Comparison of ENCODE assay signal across 14 cellular contexts in genomic region chr14:66974397-66975025, GRCh38.
DNase-seq lines count a peak whose midpoint lies in the region; ATAC-seq, FAIRE-seq and TF ChIP-seq lines count a peak whose summit lies in the region.
"Had no signal": no experiment of that assay in that cellular context is flagged by ENCODE, and none has a peak within 500 bp of the region (broad histone marks: within the 10 kb centered on the region; RNA-seq: fewer than 3 reads in every experiment).

No MANE protein-coding gene starts in this region.

- no peak overlapping the region for H3K4me3 ChIP-seq in fibroblast of villous mesenchyme (ENCODE audit: low read depth, low read length)
- no peak overlapping the region for H3K4me3 ChIP-seq in small intestine (ENCODE audit: low read depth in 1 of 2, low read length in 2 of 2)
- H3K4me3 ChIP-seq in stomach = no peak overlapping the region

- H3K4me1 ChIP-seq in small intestine (ENCODE audit: control insufficient read depth in 2 of 2, insufficient read depth in 1 of 2, low read depth in 1 of 2, low read length in 1 of 2) (no peaks in the 10 kb centered on the region), stomach (no peaks in the 10 kb centered on the region)

- H3K27me3 ChIP-seq in small intestine (ENCODE audit: control insufficient read depth in 2 of 2, insufficient read depth in 2 of 2, low read length in 2 of 2) (no peaks in the 10 kb centered on the region), stomach (no peaks in the 10 kb centered on the region)

- no peak for TF ChIP-seq EP300 in stomach (IDR thresholded peaks at IDR 0.05)

- ATAC-seq in GM18861 (IDR thresholded peaks at IDR 0.05; ENCODE audit: unreplicated experiment) = no peak
- ATAC-seq: activated T-helper 17 cell treated with anti-CD3 and anti-CD28 coated beads, Interleukin-2, amount 50 U/mL, for 72 hours; CD8-positive, alpha-beta T cell had no signal

- FAIRE-seq in TTC549 (lab: Jason Lieb, UNC) (peak; percentile 46), small intestine (lab: Jason Lieb, UNC) (peak; percentile 70), GM19239 (lab: Jason Lieb, UNC) (no peak)

- DNase-seq in HPDE6-E6E7 (ENCODE audit: extremely low spot score) = peak; percentile 8
- peak; percentile 27 for DNase-seq in fibroblast of villous mesenchyme (ENCODE audit: low read depth)
- no peak for DNase-seq in small intestine
- no peak for DNase-seq in GM19239 (ENCODE audit: insufficient read length, low spot score)
- DNase-seq in stomach = no peak
- DNase-seq: activated CD4-positive, alpha-beta T cell treated with anti-CD3 and anti-CD28 coated beads, Interleukin-2, amount 10 ng/mL, durations not matched to agents 24 days and 14 days; CD8-positive, alpha-beta T cell; NCI-H1092; NCI-H446; stimulated activated CD4-positive, alpha-beta T cell treated with anti-CD3 and anti-CD28 coated beads, Interleukin-12 subunit alpha, Interleukin-12 subunit beta, amount 100 ng/mL, for 4 hours; T-helper 2 cell had no signal

- intact Hi-C loops in stomach (cut with DNase I; ENCODE audit: low total_unique reads) = no loop called here

- H3K9me3 ChIP-seq in small intestine (ENCODE audit: control insufficient read depth, low read depth) (no peaks in the 10 kb centered on the region), stomach (no peaks in the 10 kb centered on the region)

- no peak for TF ChIP-seq CTCF in fibroblast of villous mesenchyme (IDR thresholded peaks at IDR 0.05; ENCODE audit: insufficient read depth, low read depth, low read length)
- no peak for TF ChIP-seq CTCF in stomach (IDR thresholded peaks at IDR 0.05)

- TF ChIP-seq POLR2A in stomach (IDR thresholded peaks at IDR 0.05) = no peak

- H3K36me3 ChIP-seq in small intestine (ENCODE audit: control insufficient read depth in 2 of 2, insufficient read depth in 2 of 2, low read length in 2 of 2) = no peaks in the 10 kb centered on the region
- H3K36me3 ChIP-seq in stomach = peaks cover 0 to 6% (median 0%) of the 10 kb centered on the region in 4 donors

- no peak overlapping the region for H3K27ac ChIP-seq in small intestine (ENCODE audit: low read depth in 1 of 2, low read length in 1 of 2)
- no peak overlapping the region for H3K27ac ChIP-seq in stomach

Comparison
In these comparisons a context has a peak if more than half of its experiments do, and no peak if none do; other contexts are left out.
1. DNase-seq: peak in HPDE6-E6E7 (single experiment) and fibroblast of villous mesenchyme (single experiment); none in small intestine (single experiment), GM19239 (single experiment) and stomach (single experiment).